ENCODE assay signal across 9 cellular contexts in the genomic region with DNA sequence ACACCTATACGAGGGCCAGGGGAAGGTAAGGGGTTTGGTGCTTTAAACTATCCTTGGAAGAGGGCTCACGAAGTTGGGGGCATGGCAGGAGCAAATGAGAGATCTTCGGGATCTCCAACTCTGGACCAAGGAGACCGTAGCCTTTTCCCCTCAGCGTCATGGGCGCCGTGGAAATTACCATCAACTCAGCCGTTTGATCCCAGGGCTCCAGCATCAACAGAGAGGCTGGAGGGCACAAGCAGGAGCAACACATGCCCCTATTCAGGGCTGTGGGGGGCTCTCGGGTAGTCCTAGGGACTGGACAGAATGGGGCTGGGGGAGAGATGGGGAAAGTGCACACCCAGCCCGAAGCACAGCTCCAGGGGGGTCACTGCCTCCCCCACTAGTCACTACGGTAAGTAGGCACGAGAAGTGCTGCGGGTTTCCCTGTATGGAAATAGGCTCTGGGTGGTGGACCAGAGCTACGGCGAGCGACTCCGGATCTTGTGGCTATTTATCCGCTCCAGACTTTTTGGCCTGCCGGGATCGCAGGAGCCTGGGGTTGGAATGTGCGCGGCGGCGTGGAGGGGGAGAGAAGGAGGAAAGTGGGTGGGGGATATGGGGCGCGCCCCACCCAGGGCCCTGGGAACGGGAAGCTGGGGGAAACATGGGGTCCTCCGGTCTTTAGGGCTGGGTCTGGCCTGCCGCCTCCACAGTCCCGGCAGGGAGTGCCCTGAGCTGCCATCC. TPM values are rescaled to one million over a fixed set of nuclear protein-coding genes. Genes with fewer than 3 reads are reported as not detected.
DNase-seq lines count a peak whose midpoint lies in the region; ATAC-seq, FAIRE-seq and TF ChIP-seq lines count a peak whose summit lies in the region.
"Had no signal": no experiment of that assay in that cellular context is flagged by ENCODE, and none has a peak within 500 bp of the region (broad histone marks: within the 10 kb centered on the region; RNA-seq: fewer than 3 reads in every experiment).

No MANE protein-coding gene starts in this region.

- TF ChIP-seq EP300 in A549 (IDR thresholded peaks at IDR 0.05), result no peak

- H3K27me3 ChIP-seq in H9 (ENCODE audit: insufficient read depth, low read length), result no peaks in the 10 kb centered on the region
- H3K27me3 ChIP-seq in Panc1 (ENCODE audit: control insufficient read depth, insufficient read depth, low read length), result no peaks in the 10 kb centered on the region
- no peaks in the 10 kb centered on the region for H3K27me3 ChIP-seq in lung (ENCODE audit: control insufficient read depth, insufficient read depth)
- no peaks in the 10 kb centered on the region for H3K27me3 ChIP-seq in thoracic aorta (replicated peaks; ENCODE audit: insufficient read depth)

- no peak overlapping the region for H4K5ac ChIP-seq in H9 (ENCODE audit: insufficient read length, low read depth, low read length)

- peaks cover 15% of the 10 kb centered on the region for H3K23me2 ChIP-seq in H9 (ENCODE audit: insufficient read length, low read depth, low read length, poor library complexity, severe bottlenecking)

- ATAC-seq in A549, result peak; percentile 81 to 91
- ATAC-seq in Panc1, result peak; percentile 87
- peak; percentile 88 for ATAC-seq in lung (ENCODE audit: insufficient read depth, low FRiP score)
- ATAC-seq in thoracic aorta (ENCODE audit: insufficient number of reproducible peaks, low FRiP score, low read depth), result peak; percentile 96
- ATAC-seq in GM18868 (IDR thresholded peaks at IDR 0.05; ENCODE audit: unreplicated experiment), result no peak

- DNase-seq in A549 (ENCODE audit: low read depth in 1 of 2, low spot score in 1 of 2) (peak; percentile 81 to 91), H9 (peak; percentile 81), Panc1 (ENCODE audit: low read depth, low spot score) (no peak), endothelial cell (ENCODE audit: low spot score) (peak; percentile 79), lung (ENCODE audit: low spot score) (peak; percentile 86), thoracic aorta (ENCODE audit: low spot score) (peak; percentile 34), GM13976 (ENCODE audit: low spot score) (no peak)

- no peak overlapping the region for H4K91ac ChIP-seq in H9 (ENCODE audit: insufficient read length, low read depth, low read length)

- no peaks in the 10 kb centered on the region for H3K79me1 ChIP-seq in H9 (ENCODE audit: insufficient read depth, low read depth, low read length, poor library complexity, severe bottlenecking)

- H3K4me3 ChIP-seq in A549 (peak overlapping the region; percentile 80), Panc1 (ENCODE audit: low read depth in 2 of 2, low read length in 2 of 2) (peak overlapping the region; percentile 71 to 89), lung (peak overlapping the region; percentile 69), thoracic aorta (peak overlapping the region; percentile 84)

- H3K56ac ChIP-seq in H9 (ENCODE audit: insufficient read length, low read depth, low read length), result no peak overlapping the region

- H2BK15ac ChIP-seq in H9 (ENCODE audit: low read depth, low read length), result no peak overlapping the region

- H3K36me3 Mint-ChIP-seq in H9 (ENCODE audit: insufficient read depth in 1 of 3, low read depth in 3 of 3), result peaks cover 0 to 6% (median 5%) of the 10 kb centered on the region in 3 experiments; a peak in 2 of 7 replicates
- H3K36me3 Mint-ChIP-seq in endothelial cell (ENCODE audit: low read depth, unreplicated experiment), result peaks cover 17% of the 10 kb centered on the region

- no peak overlapping the region for H2AK5ac ChIP-seq in H9 (ENCODE audit: insufficient read length, low read length)

- no peak for FAIRE-seq in A549 (lab: Jason Lieb, UNC)
- FAIRE-seq: GM18507 had no signal

- H3K14ac ChIP-seq in H9 (ENCODE audit: insufficient read depth, low read length), result peak overlapping the region; percentile 88

- no peak overlapping the region for H2BK120ac ChIP-seq in H9 (ENCODE audit: low read depth, low read length, poor library complexity, severe bottlenecking)

- no peaks in the 10 kb centered on the region for H3K79me2 ChIP-seq in H9 (ENCODE audit: insufficient read depth, low read length)

- no peak overlapping the region for H3K23ac ChIP-seq in H9 (ENCODE audit: insufficient read length, low read depth, low read length)

- H3K9ac ChIP-seq in H9 (ENCODE audit: extremely low read depth, insufficient read length, low read length), result peak overlapping the region; percentile 59

- TF ChIP-seq CTCF in A549 (IDR thresholded peaks at IDR 0.05) (no peak), H9 (conservative IDR thresholded peaks at IDR 0.05) (no peak), Panc1 (IDR thresholded peaks at IDR 0.05) (no peak; the same call in 1 of the 2 replicates), endothelial cell (IDR thresholded peaks at IDR 0.05; ENCODE audit: unreplicated experiment) (no peak), lung (IDR thresholded peaks at IDR 0.05; ENCODE audit: control extremely low read depth, extremely low read depth) (no peak), thoracic aorta (IDR thresholded peaks at IDR 0.05) (no peak), GM13976 (IDR thresholded peaks at IDR 0.05; ENCODE audit: borderline replicate concordance, control extremely low read depth, extremely low read depth, insufficient read depth, missing control alignments) (no peak)

- H3K9me3 Mint-ChIP-seq in H9 (no peaks in the 10 kb centered on the region), endothelial cell (ENCODE audit: unreplicated experiment) (no peaks in the 10 kb centered on the region)

- POLR2A ChIA-PET in A549 (lab: Yijun Ruan, JAX), result interaction anchor here (0.7 to 2.2 kb wide), 8 partner anchors 12 to 278 kb away, joined by 3 to 26 read pairs (median 4); partner anchors contain the start of genes IMPDH2, NDUFAF3, QRICH1 and RHOA
- POLR2A ChIA-PET in Panc1 (lab: Charles Lee), result interaction anchor here (0.6 to 0.7 kb wide), 2 partner anchors 13 to 105 kb away, joined by 3 read pairs; partner anchors contain the start of gene USP19

- TF ChIP-seq RAD21 in A549 (conservative IDR thresholded peaks at IDR 0.05 in 1 of 2, IDR thresholded peaks at IDR 0.05 in 1 of 2), result no peak

- H3K9me3 ChIP-seq in A549, result no peaks in the 10 kb centered on the region
- no peaks in the 10 kb centered on the region for H3K9me3 ChIP-seq in H9 (ENCODE audit: control insufficient read depth, low read depth, low read length)
- no peaks in the 10 kb centered on the region for H3K9me3 ChIP-seq in Panc1 (ENCODE audit: control insufficient read depth, insufficient read depth, low read depth, low read length)
- H3K9me3 ChIP-seq in lung (ENCODE audit: control insufficient read depth in 2 of 2, insufficient read depth in 1 of 2, low read length in 1 of 2), result no peaks in the 10 kb centered on the region
- no peaks in the 10 kb centered on the region for H3K9me3 ChIP-seq in thoracic aorta

- peak overlapping the region; percentile 99 to 100 for H3K27ac ChIP-seq in A549
- no peak overlapping the region for H3K27ac ChIP-seq in H9 (ENCODE audit: insufficient read length, low read depth, low read length)
- peak overlapping the region; percentile 91 for H3K27ac ChIP-seq in Panc1 (ENCODE audit: low read length)
- H3K27ac ChIP-seq in lung (ENCODE audit: low read depth in 1 of 2, low read length in 1 of 2), result peak overlapping the region; percentile 88 to 91
- peak overlapping the region; percentile 88 to 94 for H3K27ac ChIP-seq in thoracic aorta

- peak overlapping the region in 2 of 3 experiments; percentile 79 to 98; a peak in 5 of 7 replicates for H3K27ac Mint-ChIP-seq in H9
- peak overlapping the region; percentile 75 for H3K27ac Mint-ChIP-seq in endothelial cell (ENCODE audit: unreplicated experiment)

- WGBS in A549 (ENCODE audit: missing lambda C conversion rate), result 0% methylated on average over 12 of the region's 30 CpGs
- no CpG with 5 or more reads among the region's 30 CpGs for WGBS in H9 (ENCODE audit: extremely low coverage, insufficient read length, low lambda C conversion rate)
- WGBS in lung, 2 donors, result 6 to 10% methylated on average over 28 to 30 of the region's 30 CpGs

- H4K8ac ChIP-seq in H9 (replicated peaks; ENCODE audit: insufficient read length, low read depth, low read length), result no peak overlapping the region

- peaks cover 8 to 12% of the 10 kb centered on the region in 2 experiments; a peak in 3 of 4 replicates for H3K4me1 Mint-ChIP-seq in H9
- H3K4me1 Mint-ChIP-seq in endothelial cell (ENCODE audit: unreplicated experiment), result peaks cover 12% of the 10 kb centered on the region

- peak; percentile 36 for TF ChIP-seq POLR2A in A549 (IDR thresholded peaks at IDR 0.05; ENCODE audit: low read length)

- H2BK12ac ChIP-seq in H9 (ENCODE audit: insufficient read length, low read depth, low read length), result no peak overlapping the region

- H3K18ac ChIP-seq in H9 (ENCODE audit: insufficient read length, low read depth, low read length), result peak overlapping the region; percentile 72

- no peaks in the 10 kb centered on the region for H4K20me1 ChIP-seq in H9 (ENCODE audit: control insufficient read depth, insufficient read depth, insufficient read length)

- in situ Hi-C loops in Panc1 (cut with HindIII; ENCODE audit: low pct_unique_long_range_greater_than_20kb, low sequenced_read_pairs), result no loop called here
- in situ Hi-C loops in GM13976 (cut with MboI; ENCODE audit: low sequenced_read_pairs, unreplicated experiment), result no loop called here

- no peak overlapping the region for H3K4ac ChIP-seq in H9 (ENCODE audit: low read depth, low read length)

- H3K4me1 ChIP-seq in A549 (peaks cover 18% of the 10 kb centered on the region), H9 (ENCODE audit: insufficient read depth, low read length) (peaks cover 2% of the 10 kb centered on the region; the same call in 1 of the 2 replicates), Panc1 (ENCODE audit: control insufficient read depth, insufficient read depth, low read length) (peaks cover 12% of the 10 kb centered on the region), lung (ENCODE audit: control insufficient read depth in 2 of 2, insufficient read depth in 2 of 2, low read length in 2 of 2) (peaks cover 7 to 10% of the 10 kb centered on the region in 2 donors), thoracic aorta (ENCODE audit: control insufficient read depth in 1 of 2, low read depth in 2 of 2) (peaks cover 14 to 41% of the 10 kb centered on the region in 2 donors)

- no peak overlapping the region for H2BK5ac ChIP-seq in H9 (ENCODE audit: insufficient read length, low read length)

- H3K27me3 Mint-ChIP-seq in H9 (ENCODE audit: low read depth) (peaks cover 11% of the 10 kb centered on the region), endothelial cell (ENCODE audit: unreplicated experiment) (peaks cover 18% of the 10 kb centered on the region)

- H3T11ph ChIP-seq in H9 (ENCODE audit: low read length), result no peak overlapping the region

- intact Hi-C loops in Panc1 (cut with micrococcal nuclease; ENCODE audit: unreplicated experiment), result no loop called here

- H3K4me3 Mint-ChIP-seq in H9, result peak overlapping the region; percentile 83 to 93
- peak overlapping the region; percentile 96 for H3K4me3 Mint-ChIP-seq in endothelial cell (ENCODE audit: unreplicated experiment)

- CTCF ChIA-PET in A549 (lab: Yijun Ruan, JAX) (interaction anchor here (0.5 to 1.3 kb wide), 9 partner anchors 13 to 788 kb away, joined by 3 to 4 read pairs (median 3); partner anchors contain the start of gene USP19), Panc1 (lab: Charles Lee) (interaction anchor here (0.7 to 1.2 kb wide), 3 partner anchors 27 to 220 kb away, joined by 3 to 4 read pairs (median 3); partner anchors contain the start of gene QRICH1)

- no peak overlapping the region for H2BK20ac ChIP-seq in H9 (ENCODE audit: low read depth, low read length, poor library complexity, severe bottlenecking)

- no peaks in the 10 kb centered on the region; the same call in 1 of the 2 replicates for H3K36me3 ChIP-seq in Panc1 (ENCODE audit: control insufficient read depth, insufficient read depth, low read length)
- H3K36me3 ChIP-seq in lung (ENCODE audit: control insufficient read depth in 2 of 2, insufficient read depth in 2 of 2, low read length in 2 of 2), result peaks cover under 1 to 17% of the 10 kb centered on the region in 2 donors
- H3K36me3 ChIP-seq in thoracic aorta, result peaks cover 17% of the 10 kb centered on the region

- no TSS peak for BruUV-seq in Panc1 (replicated peaks; lab: Mats Ljungman, UMichigan)

- peak overlapping the region; percentile 87 for H2AFZ ChIP-seq in H9 (ENCODE audit: low read length)

- H3K4me2 ChIP-seq in A549 (peak overlapping the region; percentile 97), H9 (ENCODE audit: insufficient read depth, insufficient read length, low read length) (peak overlapping the region; percentile 97)

RNA-seq across cellular contexts. Expression of gene LAMB2, which starts 0.5 kb away (rescaled TPM):
- 146 and 238 TPM in 2 replicates for polyA plus RNA-seq in A549 (2011; rRNA removed)
- polyA plus RNA-seq in A549 (2012; cell fraction: cytosol; rRNA removed), result 96.4 and 102 TPM in 2 replicates
- polyA plus RNA-seq in A549 (2012; cell fraction: nucleus; rRNA removed), result 812 and 862 TPM in 2 replicates
- polyA plus RNA-seq in A549 (2017; fragmentation: RNase III; extraction: RNeasy Plus Mini Kit Qiagen cat#74134 plus additional on column Dnase treatment), result 74.5 to 95.5 TPM (median 87.3 TPM) in 3 replicates
- 242 and 345 TPM in 2 replicates for polyA minus RNA-seq in A549 (2011; rRNA and poly(A)+ RNA removed)
- total RNA-seq in H9 (2021), result 121 and 130 TPM in 2 replicates
- total RNA-seq in Panc1 (2021; ENCODE audit: unreplicated experiment), result 189 TPM
- polyA plus RNA-seq in Panc1 (2012; ENCODE audit: insufficient read length), result 252 TPM
- 259 TPM for total RNA-seq in endothelial cell (ENCODE audit: unreplicated experiment)
- total RNA-seq in lung, result 100 to 1,000 TPM; 291 to 616 TPM
- polyA plus RNA-seq in lung, result 100 to 1,000 TPM; 153 to 331 TPM
- 100 to 1,000 TPM; 764 to 806 TPM for total RNA-seq in thoracic aorta

RNA-seq across cellular contexts. Expression of gene USP19, which starts 12.8 kb away (rescaled TPM):
- polyA plus RNA-seq in A549 (2011; rRNA removed) (28.8 and 30.5 TPM in 2 replicates), A549 (2017; fragmentation: RNase III; extraction: RNeasy Plus Mini Kit Qiagen cat#74134 plus additional on column Dnase treatment) (20.1 to 21.6 TPM (median 21.2 TPM) in 3 replicates), lung (10 to 100 TPM; 20.3 to 30.2 TPM)
- 36.1 and 40.8 TPM in 2 replicates for polyA plus RNA-seq in A549 (2012; cell fraction: cytosol; rRNA removed)
- 81.8 and 95.2 TPM in 2 replicates for polyA plus RNA-seq in A549 (2012; cell fraction: nucleus; rRNA removed)
- polyA minus RNA-seq in A549 (2011; rRNA and poly(A)+ RNA removed), result 97.5 and 102 TPM in 2 replicates
- total RNA-seq in H9 (2021) (66.3 and 68.9 TPM in 2 replicates), Panc1 (2021; ENCODE audit: unreplicated experiment) (60.6 TPM), endothelial cell (ENCODE audit: unreplicated experiment) (38.8 TPM), lung (10 to 100 TPM; 49.9 to 63.1 TPM), thoracic aorta (10 to 100 TPM; 56.3 to 62.5 TPM)
- polyA plus RNA-seq in Panc1 (2012; ENCODE audit: insufficient read length), result 40.7 TPM

RNA-seq across cellular contexts. Expression of gene QARS1, which starts 28.8 kb away (rescaled TPM):
- 118 and 196 TPM in 2 replicates for polyA plus RNA-seq in A549 (2011; rRNA removed)
- 162 and 199 TPM in 2 replicates for polyA plus RNA-seq in A549 (2012; cell fraction: cytosol; rRNA removed)
- polyA plus RNA-seq in A549 (2012; cell fraction: nucleus; rRNA removed), result 708 and 819 TPM in 2 replicates
- 157 to 166 TPM (median 164 TPM) in 3 replicates for polyA plus RNA-seq in A549 (2017; fragmentation: RNase III; extraction: RNeasy Plus Mini Kit Qiagen cat#74134 plus additional on column Dnase treatment)
- 235 and 239 TPM in 2 replicates for polyA minus RNA-seq in A549 (2011; rRNA and poly(A)+ RNA removed)
- total RNA-seq in H9 (2021), result 375 and 390 TPM in 2 replicates
- 186 TPM for total RNA-seq in Panc1 (2021; ENCODE audit: unreplicated experiment)
- 232 TPM for polyA plus RNA-seq in Panc1 (2012; ENCODE audit: insufficient read length)
- total RNA-seq in endothelial cell (ENCODE audit: unreplicated experiment), result 416 TPM
- total RNA-seq in lung, result 100 to 1,000 TPM; 191 to 223 TPM
- polyA plus RNA-seq in lung, result 100 to 1,000 TPM; 172 to 234 TPM
- total RNA-seq in thoracic aorta, result 100 to 1,000 TPM; 143 to 179 TPM

RNA-seq across cellular contexts. Expression of gene CCDC71, which starts 32.7 kb away (rescaled TPM):
- polyA plus RNA-seq in A549 (2011; rRNA removed) (13.4 and 15.9 TPM in 2 replicates), A549 (2017; fragmentation: RNase III; extraction: RNeasy Plus Mini Kit Qiagen cat#74134 plus additional on column Dnase treatment) (8.1 to 10.0 TPM (median 9.6 TPM) in 3 replicates), lung (10 to 100 TPM; 16.3 to 29.3 TPM)
- 18.8 and 22.6 TPM in 2 replicates for polyA plus RNA-seq in A549 (2012; cell fraction: cytosol; rRNA removed)
- polyA plus RNA-seq in A549 (2012; cell fraction: nucleus; rRNA removed), result 17.3 and 19.4 TPM in 2 replicates
- 29.2 and 38.9 TPM in 2 replicates for polyA minus RNA-seq in A549 (2011; rRNA and poly(A)+ RNA removed)
- total RNA-seq in H9 (2021) (26.1 and 27.6 TPM in 2 replicates), Panc1 (2021; ENCODE audit: unreplicated experiment) (14.1 TPM), endothelial cell (ENCODE audit: unreplicated experiment) (24.8 TPM), lung (10 to 100 TPM; 13.9 to 23.8 TPM), thoracic aorta (10 to 100 TPM; 28.8 to 28.9 TPM)
- polyA plus RNA-seq in Panc1 (2012; ENCODE audit: insufficient read length), result 19.7 TPM

RNA-seq across cellular contexts. Expression of gene KLHDC8B, which starts 38.0 kb away (rescaled TPM):
- polyA plus RNA-seq in A549 (2011; rRNA removed), result 6.7 and 7.4 TPM in 2 replicates
- polyA plus RNA-seq in A549 (2012; cell fraction: cytosol; rRNA removed), result 6.2 and 7.6 TPM in 2 replicates
- polyA plus RNA-seq in A549 (2012; cell fraction: nucleus; rRNA removed), result 9.8 and 10.1 TPM in 2 replicates
- 7.0 to 9.9 TPM (median 8.9 TPM) in 3 replicates for polyA plus RNA-seq in A549 (2017; fragmentation: RNase III; extraction: RNeasy Plus Mini Kit Qiagen cat#74134 plus additional on column Dnase treatment)
- polyA minus RNA-seq in A549 (2011; rRNA and poly(A)+ RNA removed), result 8.6 and 8.9 TPM in 2 replicates
- total RNA-seq in H9 (2021), result 13.5 and 14.4 TPM in 2 replicates
- total RNA-seq in Panc1 (2021; ENCODE audit: unreplicated experiment), result 6.8 TPM
- 9.9 TPM for polyA plus RNA-seq in Panc1 (2012; ENCODE audit: insufficient read length)
- 16.7 TPM for total RNA-seq in endothelial cell (ENCODE audit: unreplicated experiment)
- total RNA-seq in lung, result 10 to 100 TPM; 29.6 to 32.0 TPM
- 10 to 100 TPM; 19.4 to 32.5 TPM for polyA plus RNA-seq in lung
- 10 to 100 TPM; 22.4 to 29.8 TPM for total RNA-seq in thoracic aorta

Comparison
In these comparisons a context has a peak if more than half of its experiments do, and no peak if none do; other contexts are left out.
1. DNase-seq: peak in A549 (2 of 2), H9 (single experiment), endothelial cell (single experiment), lung (single experiment) and thoracic aorta (single experiment); none in Panc1 (single experiment) and GM13976 (single experiment).
2. Peak in every context shown above with its lines, with median percentiles within 50 percentile points of each other: H3K4me3 ChIP-seq.